Comparison of ENCODE assay signal across 8 cellular contexts in the genomic region with DNA sequence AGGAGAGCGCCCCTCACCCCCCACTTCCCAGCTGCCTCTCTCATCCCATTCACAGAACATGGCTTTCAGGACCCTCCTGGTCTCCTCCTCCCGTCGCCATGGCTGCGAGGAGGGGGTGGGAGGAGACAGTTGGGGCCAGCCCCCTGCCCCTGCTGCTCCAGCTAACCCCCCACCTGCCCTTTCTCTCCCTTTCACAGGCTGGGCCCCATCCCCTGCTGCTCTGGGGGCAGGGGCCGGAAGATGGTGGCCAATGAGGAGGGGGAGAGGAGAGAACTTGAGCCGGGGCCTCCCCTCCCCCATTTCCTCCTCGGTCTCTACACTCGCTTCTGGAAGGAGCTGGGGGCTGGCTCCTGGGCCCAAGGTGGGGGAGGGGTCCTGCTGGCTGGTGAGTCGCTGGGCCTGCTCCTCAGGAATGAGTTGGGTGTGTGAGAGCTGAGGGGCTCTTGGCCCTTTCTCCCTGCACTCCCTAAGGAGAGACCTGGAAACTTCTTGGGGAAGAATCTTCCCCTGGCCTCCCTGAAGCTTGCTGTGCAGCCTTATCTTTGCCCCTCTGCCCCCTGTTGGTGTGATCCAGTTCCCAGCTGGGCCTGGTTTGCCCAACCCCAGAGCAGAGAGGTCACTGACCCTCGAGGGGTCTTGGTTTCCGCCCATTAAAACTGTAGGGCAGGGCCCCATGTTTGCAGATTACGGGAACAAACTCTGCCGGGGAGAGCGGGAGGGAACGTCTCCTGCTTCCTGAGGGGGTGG. TPM values are rescaled to one million over a fixed set of nuclear protein-coding genes. Genes with fewer than 3 reads are reported as not detected.
A peak's percentile ranks its signal among the peaks of the same experiment; 100 is the strongest.
DNase-seq lines count a peak whose midpoint lies in the region; ATAC-seq, FAIRE-seq and TF ChIP-seq lines count a peak whose summit lies in the region.

No MANE protein-coding gene starts in this region.

- peaks cover 45% of the 10 kb centered on the region for H3K4me1 ChIP-seq in HUES6 (ENCODE audit: control insufficient read depth, insufficient read depth, low read length)
- peaks cover 27% of the 10 kb centered on the region for H3K4me1 ChIP-seq in HepG2 (ENCODE audit: insufficient read depth, low read length)
- H3K4me1 ChIP-seq in vagina: peaks cover 41% of the 10 kb centered on the region

- H3K9ac ChIP-seq in HUES6 (ENCODE audit: low read length): peak overlapping the region; percentile 99
- peak overlapping the region; percentile 79 for H3K9ac ChIP-seq in HepG2 (ENCODE audit: insufficient read depth, low read depth, low read length)

- WGBS in HepG2 (ENCODE audit: low lambda C conversion rate): 53% methylated on average over 8 of the region's 15 CpGs

- CTCF ChIA-PET in AG04450 (lab: Charles Lee) (interaction anchor here (0.7 to 7.1 kb wide), 17 partner anchors 8 to 884 kb away, joined by 3 to 227 read pairs (median 9); partner anchors contain the start of genes SERPING1, TIMM10 and UBE2L6), HepG2 (lab: Yijun Ruan, JAX; ENCODE audit: low intra/inter-chr PET ratio, low total read pairs) (interaction anchor here (7.0 kb wide), 1 partner anchor 71 kb away, joined by 79 read pairs; the partner anchor contains the start of gene UBE2L6)

- H3K27ac ChIP-seq in AG04450 (ENCODE audit: low read depth, low read length) (peak overlapping the region; percentile 47), HUES6 (ENCODE audit: low read depth, low read length) (peak overlapping the region; percentile 100), HepG2 (ENCODE audit: extremely low read length, insufficient read depth, low read length) (peak overlapping the region; percentile 68), vagina (peak overlapping the region; percentile 80)

- intact Hi-C loops in HepG2 (cut with micrococcal nuclease; ENCODE audit: unreplicated experiment): loop anchor here (5.0 kb wide), 1 partner anchor 107 kb away; the partner anchor contains the start of gene TIMM10
- intact Hi-C loops in vagina (cut with DNase I): loop anchor here (2.0 to 10.0 kb wide), 4 partner anchors 37 to 315 kb away; partner anchors contain the start of gene TNKS1BP1

- TF ChIP-seq CTCF in AG04450 (IDR thresholded peaks at IDR 0.05; ENCODE audit: low read depth, low read length) (no peak), HepG2 (CRISPR knock-in tag; IDR thresholded peaks at IDR 0.05) (peak; percentile 69), vagina (IDR thresholded peaks at IDR 0.05) (no peak)

- H3K9me3 ChIP-seq in AG04450 (ENCODE audit: control insufficient read depth, insufficient read depth, low read length): no peaks in the 10 kb centered on the region
- H3K9me3 ChIP-seq in HUES6 (ENCODE audit: control insufficient read depth, insufficient read depth, low read depth, low read length): no peaks in the 10 kb centered on the region
- no peaks in the 10 kb centered on the region for H3K9me3 ChIP-seq in HepG2 (ENCODE audit: low read length)
- H3K9me3 ChIP-seq in vagina: no peaks in the 10 kb centered on the region

- no TSS peak for BruUV-seq in HepG2 (replicated peaks; lab: Mats Ljungman, UMichigan)

- no peak for TF ChIP-seq RAD21 in HepG2 (CRISPR knock-in tag; IDR thresholded peaks at IDR 0.05)

- peak; percentile 60 for ATAC-seq in HepG2
- ATAC-seq in HG02678 (IDR thresholded peaks at IDR 0.05; ENCODE audit: unreplicated experiment): no peak

- peak overlapping the region; percentile 86 for H3K4me2 ChIP-seq in HepG2 (ENCODE audit: low read depth, low read length)

- peak in 1 of 2 experiments; percentile 36; a peak in 1 of 4 replicates for TF ChIP-seq POLR2A in HepG2 (IDR thresholded peaks at IDR 0.05; ENCODE audit: insufficient read depth in 1 of 2, low read depth in 2 of 2, low read length in 2 of 2)
- TF ChIP-seq POLR2A in vagina (IDR thresholded peaks at IDR 0.05): no peak

- H4K20me1 ChIP-seq in HepG2 (ENCODE audit: insufficient read depth, low read length): no peaks in the 10 kb centered on the region

- DNase-seq in AG04450 (ENCODE audit: low read depth, low spot score): no peak
- peak; percentile 79 for DNase-seq in astrocyte of the hippocampus (ENCODE audit: low read depth, low spot score)
- peak; percentile 58 for DNase-seq in HepG2 (ENCODE audit: low spot score)
- DNase-seq in vagina (ENCODE audit: extremely low spot score in 2 of 2): no peak
- no peak for DNase-seq in activated CD8-positive, alpha-beta memory T cell treated with anti-CD3 and anti-CD28 coated beads for 24 hours
- DNase-seq in ACHN: no peak

- in situ Hi-C loops in HepG2 (cut with HindIII; ENCODE audit: extremely low pct_ligation_motif_present, low pct_unique_long_range_greater_than_20kb): loop anchor here (5.0 to 10.0 kb wide), 3 partner anchors 72 to 292 kb away; partner anchors contain the start of gene UBE2L6
- in situ Hi-C loops in ACHN (cut with HindIII; ENCODE audit: low pct_ligation_motif_present, low pct_unique_long_range_greater_than_20kb, low sequenced_read_pairs): no loop called here

- FAIRE-seq in HepG2 (lab: Jason Lieb, UNC): peak; percentile 76

- H3K4me3 ChIP-seq in AG04450 (ENCODE audit: low read depth, low read length): peak overlapping the region; percentile 99
- peak overlapping the region; percentile 96 for H3K4me3 ChIP-seq in HUES6 (ENCODE audit: low read depth, low read length)
- peak overlapping the region; percentile 62 to 73 (median 69) for H3K4me3 ChIP-seq in HepG2 (replicated peaks in 1 of 3; ENCODE audit: insufficient read depth in 1 of 3, low read depth in 2 of 3, low read length in 3 of 3)
- peak overlapping the region; percentile 66 to 93 for H3K4me3 ChIP-seq in vagina

- TF ChIP-seq EP300 in HepG2 (IDR thresholded peaks at IDR 0.05; ENCODE audit: low read depth in 2 of 2, low read length in 2 of 2) (0 out of 4 replicates have a peak, but pooled peaks of 1 of the 2 experiments have one; percentile 2), HepG2 (CRISPR knock-in tag; IDR thresholded peaks at IDR 0.05; ENCODE audit: borderline replicate concordance) (no peak)

- H3K36me3 ChIP-seq in HUES6 (ENCODE audit: control insufficient read depth, insufficient read depth, low read length) (peaks cover 37% of the 10 kb centered on the region), HepG2 (replicated peaks in 1 of 2; ENCODE audit: control insufficient read depth in 1 of 2, insufficient read depth in 2 of 2, low read length in 2 of 2) (no peaks in the 10 kb centered on the region), vagina (no peaks in the 10 kb centered on the region)

- POLR2A ChIA-PET in AG04450 (lab: Yijun Ruan, JAX): interaction anchor here (0.6 to 2.9 kb wide), 3 partner anchors 9 to 279 kb away, joined by 3 to 11 read pairs (median 8); partner anchors contain the start of genes UBE2L6 and YPEL4
- POLR2A ChIA-PET in HepG2 (lab: Yijun Ruan, JAX): interaction anchor here (0.8 to 4.3 kb wide), 17 partner anchors 9 to 304 kb away, joined by 3 to 33 read pairs (median 4); partner anchors contain the start of genes RTN4RL2, SERPING1, SLC43A1 and SSRP1

- peak overlapping the region; percentile 84 for H2AFZ ChIP-seq in HepG2 (ENCODE audit: low read length)

- H3K27me3 ChIP-seq in AG04450 (ENCODE audit: control insufficient read depth, insufficient read depth, low read length): peaks cover 1% of the 10 kb centered on the region
- no peaks in the 10 kb centered on the region for H3K27me3 ChIP-seq in HUES6 (ENCODE audit: control insufficient read depth, insufficient read depth, low read length)
- no peaks in the 10 kb centered on the region; a peak in 1 of 5 replicates for H3K27me3 ChIP-seq in HepG2 (ENCODE audit: control insufficient read depth in 1 of 2, insufficient read depth in 2 of 2, low read length in 2 of 2)
- no peaks in the 10 kb centered on the region for H3K27me3 ChIP-seq in vagina

- H3K79me2 ChIP-seq in HepG2 (ENCODE audit: insufficient read depth, low read length): no peaks in the 10 kb centered on the region

RNA-seq across cellular contexts. Expression of gene YPEL4, which starts 10.2 kb away (rescaled TPM):
- polyA plus RNA-seq in AG04450 (2011; rRNA removed) (0.83 and 1.1 TPM in 2 replicates), HepG2 (2011; rRNA removed) (0.04 TPM in 1 of 2 replicates, not detected in the other)
- polyA minus RNA-seq in AG04450 (2011; rRNA and poly(A)+ RNA removed): 0.74 and 0.87 TPM in 2 replicates
- total RNA-seq in HepG2 (2016; rRNA removed; fragmentation: Illumina TruSeq; extraction: Trizol) (not detected in 2 replicates), vagina (2.7 TPM)
- not detected in 2 replicates for total RNA-seq in HepG2 (2016; cell fraction: cytosol; rRNA removed; fragmentation: Illumina TruSeq; extraction: Trizol; ENCODE audit: low read depth)
- not detected in 2 replicates for total RNA-seq in HepG2 (2016; cell fraction: insoluble cytoplasmic fraction; rRNA removed; fragmentation: Illumina TruSeq; extraction: Trizol)
- total RNA-seq in HepG2 (2016; cell fraction: membrane; rRNA removed; fragmentation: Illumina TruSeq; extraction: Trizol): not detected in 2 replicates
- total RNA-seq in HepG2 (2016; cell fraction: nucleus; rRNA removed; fragmentation: Illumina TruSeq; extraction: Trizol): not detected in 2 replicates
- polyA plus RNA-seq in HepG2 (2011; cell fraction: cytosol; rRNA removed): 0.05 TPM in 1 of 2 replicates, not detected in the other
- polyA plus RNA-seq in HepG2 (2011; cell fraction: nucleus; rRNA removed): 0.10 TPM in 1 of 2 replicates, not detected in the other
- polyA plus RNA-seq in HepG2 (2012): 0.17 and 0.20 TPM in 2 replicates
- polyA plus RNA-seq in HepG2 (2016; cell fraction: cytosol; fragmentation: Illumina TruSeq; extraction: Trizol; ENCODE audit: low read depth): not detected in 2 replicates
- polyA plus RNA-seq in HepG2 (2016; cell fraction: insoluble cytoplasmic fraction; fragmentation: Illumina TruSeq; extraction: Trizol; ENCODE audit: low read depth): not detected in 2 replicates
- not detected in 2 replicates for polyA plus RNA-seq in HepG2 (2016; cell fraction: membrane; fragmentation: Illumina TruSeq; extraction: Trizol; ENCODE audit: low read depth)
- polyA plus RNA-seq in HepG2 (2016; cell fraction: nucleus; fragmentation: Illumina TruSeq; extraction: Trizol; ENCODE audit: insufficient read depth, low read depth): not detected in 2 replicates
- polyA minus RNA-seq in HepG2 (2011; rRNA and poly(A)+ RNA removed; ENCODE audit: low replicate concordance): not detected in 2 replicates
- not detected in 2 replicates for polyA minus RNA-seq in HepG2 (2011; cell fraction: cytosol; rRNA and poly(A)+ RNA removed)
- polyA minus RNA-seq in HepG2 (2011; cell fraction: nucleus; rRNA and poly(A)+ RNA removed): not detected in 2 replicates

RNA-seq across cellular contexts. Expression of gene CLP1, which starts 18.1 kb away (rescaled TPM):
- polyA plus RNA-seq in AG04450 (2011; rRNA removed) (17.7 and 18.0 TPM in 2 replicates), HepG2 (2011; rRNA removed) (13.3 and 14.6 TPM in 2 replicates)
- 15.7 and 20.1 TPM in 2 replicates for polyA minus RNA-seq in AG04450 (2011; rRNA and poly(A)+ RNA removed)
- total RNA-seq in HepG2 (2016; rRNA removed; fragmentation: Illumina TruSeq; extraction: Trizol) (24.8 and 41.9 TPM in 2 replicates), vagina (10.8 TPM)
- total RNA-seq in HepG2 (2016; cell fraction: cytosol; rRNA removed; fragmentation: Illumina TruSeq; extraction: Trizol; ENCODE audit: low read depth): 4.7 and 5.1 TPM in 2 replicates
- total RNA-seq in HepG2 (2016; cell fraction: insoluble cytoplasmic fraction; rRNA removed; fragmentation: Illumina TruSeq; extraction: Trizol): 26.5 and 41.5 TPM in 2 replicates
- 8.1 and 10.5 TPM in 2 replicates for total RNA-seq in HepG2 (2016; cell fraction: membrane; rRNA removed; fragmentation: Illumina TruSeq; extraction: Trizol)
- 11.3 and 13.5 TPM in 2 replicates for total RNA-seq in HepG2 (2016; cell fraction: nucleus; rRNA removed; fragmentation: Illumina TruSeq; extraction: Trizol)
- 16.9 and 20.8 TPM in 2 replicates for polyA plus RNA-seq in HepG2 (2011; cell fraction: cytosol; rRNA removed)
- 10.1 and 10.3 TPM in 2 replicates for polyA plus RNA-seq in HepG2 (2011; cell fraction: nucleus; rRNA removed)
- 9.8 and 13.0 TPM in 2 replicates for polyA plus RNA-seq in HepG2 (2012)
- 1.6 and 1.8 TPM in 2 replicates for polyA plus RNA-seq in HepG2 (2016; cell fraction: cytosol; fragmentation: Illumina TruSeq; extraction: Trizol; ENCODE audit: low read depth)
- polyA plus RNA-seq in HepG2 (2016; cell fraction: insoluble cytoplasmic fraction; fragmentation: Illumina TruSeq; extraction: Trizol; ENCODE audit: low read depth): 30.1 and 32.4 TPM in 2 replicates
- 3.0 and 3.8 TPM in 2 replicates for polyA plus RNA-seq in HepG2 (2016; cell fraction: membrane; fragmentation: Illumina TruSeq; extraction: Trizol; ENCODE audit: low read depth)
- polyA plus RNA-seq in HepG2 (2016; cell fraction: nucleus; fragmentation: Illumina TruSeq; extraction: Trizol; ENCODE audit: insufficient read depth, low read depth): 14.5 and 16.1 TPM in 2 replicates
- 25.6 and 33.0 TPM in 2 replicates for polyA minus RNA-seq in HepG2 (2011; rRNA and poly(A)+ RNA removed; ENCODE audit: low replicate concordance)
- polyA minus RNA-seq in HepG2 (2011; cell fraction: cytosol; rRNA and poly(A)+ RNA removed): 7.0 and 7.7 TPM in 2 replicates
- polyA minus RNA-seq in HepG2 (2011; cell fraction: nucleus; rRNA and poly(A)+ RNA removed): 4.4 and 5.3 TPM in 2 replicates

RNA-seq across cellular contexts. Expression of gene ZDHHC5, which starts 28.4 kb away (rescaled TPM):
- polyA plus RNA-seq in AG04450 (2011; rRNA removed) (56.7 and 64.3 TPM in 2 replicates), HepG2 (2011; rRNA removed) (34.0 and 42.4 TPM in 2 replicates)
- polyA minus RNA-seq in AG04450 (2011; rRNA and poly(A)+ RNA removed): 83.8 and 101 TPM in 2 replicates
- total RNA-seq in HepG2 (2016; rRNA removed; fragmentation: Illumina TruSeq; extraction: Trizol) (20.3 and 26.6 TPM in 2 replicates), vagina (46.2 TPM)
- 6.3 and 6.7 TPM in 2 replicates for total RNA-seq in HepG2 (2016; cell fraction: cytosol; rRNA removed; fragmentation: Illumina TruSeq; extraction: Trizol; ENCODE audit: low read depth)
- 18.8 and 25.9 TPM in 2 replicates for total RNA-seq in HepG2 (2016; cell fraction: insoluble cytoplasmic fraction; rRNA removed; fragmentation: Illumina TruSeq; extraction: Trizol)
- 19.1 and 20.9 TPM in 2 replicates for total RNA-seq in HepG2 (2016; cell fraction: membrane; rRNA removed; fragmentation: Illumina TruSeq; extraction: Trizol)
- total RNA-seq in HepG2 (2016; cell fraction: nucleus; rRNA removed; fragmentation: Illumina TruSeq; extraction: Trizol): 28.7 and 30.0 TPM in 2 replicates
- polyA plus RNA-seq in HepG2 (2011; cell fraction: cytosol; rRNA removed): 27.4 and 33.9 TPM in 2 replicates
- polyA plus RNA-seq in HepG2 (2011; cell fraction: nucleus; rRNA removed): 28.1 and 30.8 TPM in 2 replicates
- polyA plus RNA-seq in HepG2 (2012): 20.6 and 23.1 TPM in 2 replicates
- 3.1 and 3.8 TPM in 2 replicates for polyA plus RNA-seq in HepG2 (2016; cell fraction: cytosol; fragmentation: Illumina TruSeq; extraction: Trizol; ENCODE audit: low read depth)
- 19.0 and 21.5 TPM in 2 replicates for polyA plus RNA-seq in HepG2 (2016; cell fraction: insoluble cytoplasmic fraction; fragmentation: Illumina TruSeq; extraction: Trizol; ENCODE audit: low read depth)
- 11.4 and 13.6 TPM in 2 replicates for polyA plus RNA-seq in HepG2 (2016; cell fraction: membrane; fragmentation: Illumina TruSeq; extraction: Trizol; ENCODE audit: low read depth)
- 39.9 and 44.1 TPM in 2 replicates for polyA plus RNA-seq in HepG2 (2016; cell fraction: nucleus; fragmentation: Illumina TruSeq; extraction: Trizol; ENCODE audit: insufficient read depth, low read depth)
- polyA minus RNA-seq in HepG2 (2011; rRNA and poly(A)+ RNA removed; ENCODE audit: low replicate concordance): 86.9 and 107 TPM in 2 replicates
- polyA minus RNA-seq in HepG2 (2011; cell fraction: cytosol; rRNA and poly(A)+ RNA removed): 18.9 and 25.6 TPM in 2 replicates
- 30.5 and 36.2 TPM in 2 replicates for polyA minus RNA-seq in HepG2 (2011; cell fraction: nucleus; rRNA and poly(A)+ RNA removed)

RNA-seq across cellular contexts. Expression of gene SERPING1, which starts 42.0 kb away (rescaled TPM):
- 15.2 and 21.1 TPM in 2 replicates for polyA plus RNA-seq in AG04450 (2011; rRNA removed)
- polyA minus RNA-seq in AG04450 (2011; rRNA and poly(A)+ RNA removed): 4.6 and 6.0 TPM in 2 replicates
- 1.6 and 2.0 TPM in 2 replicates for total RNA-seq in HepG2 (2016; rRNA removed; fragmentation: Illumina TruSeq; extraction: Trizol)
- total RNA-seq in HepG2 (2016; cell fraction: cytosol; rRNA removed; fragmentation: Illumina TruSeq; extraction: Trizol; ENCODE audit: low read depth): 0.71 TPM in 2 replicates
- 1.5 and 1.9 TPM in 2 replicates for total RNA-seq in HepG2 (2016; cell fraction: insoluble cytoplasmic fraction; rRNA removed; fragmentation: Illumina TruSeq; extraction: Trizol)
- total RNA-seq in HepG2 (2016; cell fraction: membrane; rRNA removed; fragmentation: Illumina TruSeq; extraction: Trizol): 0.87 and 1.2 TPM in 2 replicates
- 3.8 and 5.3 TPM in 2 replicates for total RNA-seq in HepG2 (2016; cell fraction: nucleus; rRNA removed; fragmentation: Illumina TruSeq; extraction: Trizol)
- polyA plus RNA-seq in HepG2 (2011; rRNA removed): 10.4 and 23.3 TPM in 2 replicates
- polyA plus RNA-seq in HepG2 (2011; cell fraction: cytosol; rRNA removed): 10.6 and 20.0 TPM in 2 replicates
- 13.7 and 21.4 TPM in 2 replicates for polyA plus RNA-seq in HepG2 (2011; cell fraction: nucleus; rRNA removed)
- polyA plus RNA-seq in HepG2 (2012): 10.2 and 20.7 TPM in 2 replicates
- 2.0 and 2.4 TPM in 2 replicates for polyA plus RNA-seq in HepG2 (2016; cell fraction: cytosol; fragmentation: Illumina TruSeq; extraction: Trizol; ENCODE audit: low read depth)
- 5.1 and 5.2 TPM in 2 replicates for polyA plus RNA-seq in HepG2 (2016; cell fraction: insoluble cytoplasmic fraction; fragmentation: Illumina TruSeq; extraction: Trizol; ENCODE audit: low read depth)
- 2.1 and 3.4 TPM in 2 replicates for polyA plus RNA-seq in HepG2 (2016; cell fraction: membrane; fragmentation: Illumina TruSeq; extraction: Trizol; ENCODE audit: low read depth)
- polyA plus RNA-seq in HepG2 (2016; cell fraction: nucleus; fragmentation: Illumina TruSeq; extraction: Trizol; ENCODE audit: insufficient read depth, low read depth): 15.9 and 17.7 TPM in 2 replicates
- polyA minus RNA-seq in HepG2 (2011; rRNA and poly(A)+ RNA removed; ENCODE audit: low replicate concordance): 8.2 TPM in 1 of 2 replicates, not detected in the other
- 4.2 and 11.2 TPM in 2 replicates for polyA minus RNA-seq in HepG2 (2011; cell fraction: cytosol; rRNA and poly(A)+ RNA removed)
- polyA minus RNA-seq in HepG2 (2011; cell fraction: nucleus; rRNA and poly(A)+ RNA removed): 2.2 and 7.8 TPM in 2 replicates
- 779 TPM for total RNA-seq in vagina

Comparison
In these comparisons a context has a peak if more than half of its experiments do, and no peak if none do; other contexts are left out.
1. DNase-seq: peak in astrocyte of the hippocampus (single experiment) and HepG2 (single experiment); none in AG04450 (single experiment), vagina (0 of 2), activated CD8-positive, alpha-beta memory T cell treated with anti-CD3 and anti-CD28 coated beads for 24 hours (single experiment) and ACHN (single experiment).
2. H3K27ac ChIP-seq: peak in every context shown above with its lines; median percentile 100 in HUES6; 80 in vagina; 68 in HepG2; 47 in AG04450.
3. Peak in every context shown above with its lines, with median percentiles within 50 percentile points of each other: H3K4me3 ChIP-seq.